ENCODE assay signal across 17 cellular contexts in genomic region chrX:152638443-152638904, GRCh38. TPM values are rescaled to one million over a fixed set of nuclear protein-coding genes. Genes with fewer than 3 reads are reported as not detected.
DNase-seq lines count a peak whose midpoint lies in the region; ATAC-seq and TF ChIP-seq lines count a peak whose summit lies in the region.
"Had no signal": no experiment of that assay in that cellular context is flagged by ENCODE, and none has a peak within 500 bp of the region (broad histone marks: within the 10 kb centered on the region; RNA-seq: fewer than 3 reads in every experiment).

No MANE protein-coding gene starts in this region.

- H3K27ac ChIP-seq in iPS DF 6.9 (ENCODE audit: low read length) = no peak overlapping the region
- H3K27ac ChIP-seq: 22Rv1, heart left ventricle, left ventricle myocardium inferior, Peyer's patch, right atrium auricular region had no signal

- H3K27me3 Mint-ChIP-seq in progenitor cell of endocrine pancreas (peaks cover 41% of the 10 kb centered on the region), natural killer cell (ENCODE audit: low read depth in 2 of 2) (peaks cover 12 to 28% of the 10 kb centered on the region in 2 donors)

- H3K9ac ChIP-seq in NT2/D1 (ENCODE audit: insufficient read length, low read depth) = peak overlapping the region; percentile 56

- H3K36me3 ChIP-seq in NT2/D1 (ENCODE audit: insufficient read depth, insufficient read length, low read length) (no peaks in the 10 kb centered on the region), iPS DF 6.9 (ENCODE audit: control insufficient read depth, insufficient read depth, low read length) (0 out of 2 replicates have a peak, but pooled peaks cover under 1% of the 10 kb centered on the region)
- H3K36me3 ChIP-seq: heart left ventricle, left ventricle myocardium inferior, Peyer's patch, right atrium auricular region had no signal

- intact Hi-C loops in left colon (cut with DNase I, micrococcal nuclease) = no loop called here
- intact Hi-C loops in natural killer cell (cut with micrococcal nuclease) = no loop called here

- H3K27ac Mint-ChIP-seq in progenitor cell of endocrine pancreas = no peak overlapping the region
- H3K27ac Mint-ChIP-seq in natural killer cell = no peak overlapping the region
- H3K27ac Mint-ChIP-seq: activated T-helper 2 cell treated with anti-CD3 and anti-CD28 coated beads, Interferon-gamma antibody, Interleukin-2, Interleukin-4, amounts not matched to agents 10 μg/mL and 5 μg/mL and 100 μg/mL, durations not matched to agents 14 hours and 24 hours and 36 hours; naive B cell had no signal

- peaks cover 11% of the 10 kb centered on the region for H3K27me3 ChIP-seq in NT2/D1 (ENCODE audit: insufficient read depth, insufficient read length)
- H3K27me3 ChIP-seq in iPS DF 6.9 (ENCODE audit: control insufficient read depth, insufficient read depth, low read length) = peaks cover 1% of the 10 kb centered on the region; the same call in 1 of the 2 replicates
- H3K27me3 ChIP-seq: Peyer's patch had no signal

- WGBS in iPS DF 6.9 (ENCODE audit: insufficient coverage, insufficient read length) = no CpG with 5 or more reads among the region's 23 CpGs

- H3K9me3 ChIP-seq in NT2/D1 (ENCODE audit: insufficient read depth, low read length) (no peaks in the 10 kb centered on the region), iPS DF 6.9 (ENCODE audit: control insufficient read depth, insufficient read depth, low read length) (no peaks in the 10 kb centered on the region)
- H3K9me3 ChIP-seq: heart left ventricle, left ventricle myocardium inferior, Peyer's patch, right atrium auricular region had no signal

- H3K4me1 Mint-ChIP-seq in progenitor cell of endocrine pancreas (ENCODE audit: low read depth) (no peaks in the 10 kb centered on the region), natural killer cell (no peaks in the 10 kb centered on the region)
- H3K4me1 Mint-ChIP-seq: naive B cell had no signal

- H3K4me1 ChIP-seq in NT2/D1 (ENCODE audit: insufficient read depth, insufficient read length) (peaks cover 3% of the 10 kb centered on the region), iPS DF 6.9 (ENCODE audit: control insufficient read depth, insufficient read depth, low read length) (peaks cover 8% of the 10 kb centered on the region)
- H3K4me1 ChIP-seq: left ventricle myocardium inferior, Peyer's patch had no signal

- H3K9me3 Mint-ChIP-seq in progenitor cell of endocrine pancreas (ENCODE audit: low read depth) (peaks cover 10% of the 10 kb centered on the region), natural killer cell (no peaks in the 10 kb centered on the region)
- H3K9me3 Mint-ChIP-seq: activated T-helper 2 cell treated with anti-CD3 and anti-CD28 coated beads, Interferon-gamma antibody, Interleukin-2, Interleukin-4, amounts not matched to agents 10 μg/mL and 5 μg/mL and 100 μg/mL, durations not matched to agents 14 hours and 24 hours and 36 hours had no signal

- no peaks in the 10 kb centered on the region for H3K36me3 Mint-ChIP-seq in progenitor cell of endocrine pancreas (ENCODE audit: insufficient read depth)
- H3K36me3 Mint-ChIP-seq in natural killer cell = no peaks in the 10 kb centered on the region
- H3K36me3 Mint-ChIP-seq: naive B cell had no signal

- H3K4me3 Mint-ChIP-seq in progenitor cell of endocrine pancreas (ENCODE audit: low read depth) = peak overlapping the region; percentile 16
- H3K4me3 Mint-ChIP-seq in natural killer cell = no peak overlapping the region

- H3K4me3 ChIP-seq in NT2/D1 (ENCODE audit: insufficient read length, low read depth) (peak overlapping the region; percentile 54), iPS DF 6.9 (ENCODE audit: low read length) (peak overlapping the region; percentile 50; the same call in 1 of the 2 replicates)
- H3K4me3 ChIP-seq: Peyer's patch had no signal

- peak; percentile 30 for DNase-seq in DMS53 (lab: John Stamatoyannopoulos, UW)
- no peak for DNase-seq in DMS53 treated with DMSO at 0.1 percent for 48 hours (lab: John Stamatoyannopoulos, UW; ENCODE audit: unreplicated experiment)
- no peak for DNase-seq in NT2/D1 (ENCODE audit: low read depth, low spot score)
- no peak for DNase-seq in iPS DF 6.9 (ENCODE audit: low read depth, low spot score)
- DNase-seq in progenitor cell of endocrine pancreas (ENCODE audit: low spot score, unreplicated experiment) = no peak
- no peak for DNase-seq in left colon
- no peak for DNase-seq in natural killer cell
- DNase-seq in activated effector memory CD4-positive, alpha-beta T cell treated with anti-CD3 and anti-CD28 coated beads, Interleukin-2, amount 50 U/mL, for 16 hours = no peak
- DNase-seq: cortex of kidney, left ventricle myocardium inferior, naive B cell, Peyer's patch had no signal

- no peak for ATAC-seq in left colon
- ATAC-seq in natural killer cell = no peak

- TF ChIP-seq CTCF in progenitor cell of endocrine pancreas (IDR thresholded peaks at IDR 0.05; ENCODE audit: unreplicated experiment) (no peak), natural killer cell (IDR thresholded peaks at IDR 0.05) (no peak)

RNA-seq across cellular contexts. Expression of gene GABRQ, which starts 0.8 kb away (rescaled TPM):
- total RNA-seq in progenitor cell of endocrine pancreas (0.10 and 0.18 TPM in 2 replicates), left colon (under 1 TPM in 1 of 2 donors, not detected in 1; 0.03 TPM), natural killer cell (not detected)
- total RNA-seq: activated CD8-positive, alpha-beta memory T cell treated with anti-CD3 and anti-CD28 coated beads for 36 hours; left ventricle myocardium inferior; Peyer's patch had no signal
